ENCODE assay signal across 1 cellular context in the genomic region with DNA sequence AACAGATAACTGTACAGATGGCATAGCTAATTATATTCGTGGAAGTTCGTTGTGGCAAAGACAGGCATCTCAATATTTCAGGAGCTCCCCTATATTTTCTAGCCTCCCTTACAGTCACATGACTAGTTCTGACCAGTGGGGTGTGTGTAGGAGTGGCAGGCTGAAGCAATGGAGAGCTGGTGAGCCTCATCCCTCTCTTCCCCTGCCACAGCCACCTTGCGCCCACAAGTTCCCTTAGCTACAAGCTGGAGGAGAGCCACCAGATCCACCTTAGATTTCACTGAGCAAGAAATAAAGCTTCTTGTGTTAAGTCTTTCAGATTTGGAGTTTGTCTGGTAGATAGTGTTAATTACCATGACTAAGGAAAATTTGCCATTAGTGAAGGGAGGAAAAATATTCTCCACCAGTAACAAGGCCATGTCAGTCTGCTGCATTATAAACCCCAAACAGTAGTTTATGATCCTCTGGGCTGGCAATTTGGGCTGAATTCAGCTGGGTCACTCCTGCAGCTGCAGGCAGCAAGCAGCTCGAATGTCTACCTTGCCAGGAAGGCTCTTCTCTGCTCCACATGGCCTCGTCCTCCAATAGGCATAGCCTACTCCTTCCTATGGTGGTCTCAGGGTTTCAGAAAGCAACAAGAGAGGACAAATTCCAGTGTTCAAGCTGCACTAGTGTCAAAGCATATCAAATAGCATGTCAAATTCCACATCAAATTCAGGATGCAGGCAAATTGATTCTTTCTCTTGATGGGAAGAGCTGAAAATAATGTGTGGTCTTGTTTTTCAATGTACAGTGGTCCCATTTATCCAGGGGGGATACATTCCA.
TF ChIP-seq lines count a peak whose summit lies in the region.

No MANE protein-coding gene starts in this region.

TF ChIP-seq in K562, 482 proteins besides CTCF, POLR2A, EP300 and RAD21 (continued from another document):
- peak; percentile 49; the same call in 1 of the 2 replicates for TF ChIP-seq L3MBTL2 (IDR thresholded peaks at IDR 0.05)
- TF ChIP-seq, protein P1, sequence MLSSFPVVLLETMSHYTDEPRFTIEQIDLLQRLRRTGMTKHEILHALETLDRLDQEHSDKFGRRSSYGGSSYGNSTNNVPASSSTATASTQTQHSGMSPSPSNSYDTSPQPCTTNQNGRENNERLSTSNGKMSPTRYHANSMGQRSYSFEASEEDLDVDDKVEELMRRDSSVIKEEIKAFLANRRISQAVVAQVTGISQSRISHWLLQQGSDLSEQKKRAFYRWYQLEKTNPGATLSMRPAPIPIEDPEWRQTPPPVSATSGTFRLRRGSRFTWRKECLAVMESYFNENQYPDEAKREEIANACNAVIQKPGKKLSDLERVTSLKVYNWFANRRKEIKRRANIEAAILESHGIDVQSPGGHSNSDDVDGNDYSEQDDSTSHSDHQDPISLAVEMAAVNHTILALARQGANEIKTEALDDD (IDR thresholded peaks at IDR 0.05), result no peak
- peak; percentile 43 for TF ChIP-seq DACH1 (IDR thresholded peaks at IDR 0.05; ENCODE audit: partially characterized antibody)
- peak; percentile 16; the same call in 1 of the 2 replicates for TF ChIP-seq ARID1B (IDR thresholded peaks at IDR 0.05)
- TF ChIP-seq NR4A1 (CRISPR knock-in tag; IDR thresholded peaks at IDR 0.05), result no peak
- TF ChIP-seq NR4A1 (tag; IDR thresholded peaks at IDR 0.05), result peak; percentile 26; the same call in 1 of the 2 replicates
- TF ChIP-seq DMBX1 (CRISPR knock-in tag; IDR thresholded peaks at IDR 0.05; ENCODE audit: borderline replicate concordance), result peak; percentile 18; the same call in 1 of the 2 replicates
- TF ChIP-seq, protein P2, sequence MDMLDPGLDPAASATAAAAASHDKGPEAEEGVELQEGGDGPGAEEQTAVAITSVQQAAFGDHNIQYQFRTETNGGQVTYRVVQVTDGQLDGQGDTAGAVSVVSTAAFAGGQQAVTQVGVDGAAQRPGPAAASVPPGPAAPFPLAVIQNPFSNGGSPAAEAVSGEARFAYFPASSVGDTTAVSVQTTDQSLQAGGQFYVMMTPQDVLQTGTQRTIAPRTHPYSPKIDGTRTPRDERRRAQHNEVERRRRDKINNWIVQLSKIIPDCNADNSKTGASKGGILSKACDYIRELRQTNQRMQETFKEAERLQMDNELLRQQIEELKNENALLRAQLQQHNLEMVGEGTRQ (CRISPR knock-in tag; IDR thresholded peaks at IDR 0.05), result peak; percentile 71
- 0 out of 2 replicates have a peak, but pooled peaks have one; percentile 6 for TF ChIP-seq CREM (IDR thresholded peaks at IDR 0.05; ENCODE audit: low read depth)
- peak; percentile 82 for TF ChIP-seq RAD51 (IDR thresholded peaks at IDR 0.05; ENCODE audit: borderline replicate concordance, low read depth)
- TF ChIP-seq NR2C1 (IDR thresholded peaks at IDR 0.05), result no peak
- 0 out of 2 replicates have a peak, but pooled peaks have one; percentile 23 for TF ChIP-seq NR2C1 (tag; IDR thresholded peaks at IDR 0.05)
- TF ChIP-seq, protein P3, sequence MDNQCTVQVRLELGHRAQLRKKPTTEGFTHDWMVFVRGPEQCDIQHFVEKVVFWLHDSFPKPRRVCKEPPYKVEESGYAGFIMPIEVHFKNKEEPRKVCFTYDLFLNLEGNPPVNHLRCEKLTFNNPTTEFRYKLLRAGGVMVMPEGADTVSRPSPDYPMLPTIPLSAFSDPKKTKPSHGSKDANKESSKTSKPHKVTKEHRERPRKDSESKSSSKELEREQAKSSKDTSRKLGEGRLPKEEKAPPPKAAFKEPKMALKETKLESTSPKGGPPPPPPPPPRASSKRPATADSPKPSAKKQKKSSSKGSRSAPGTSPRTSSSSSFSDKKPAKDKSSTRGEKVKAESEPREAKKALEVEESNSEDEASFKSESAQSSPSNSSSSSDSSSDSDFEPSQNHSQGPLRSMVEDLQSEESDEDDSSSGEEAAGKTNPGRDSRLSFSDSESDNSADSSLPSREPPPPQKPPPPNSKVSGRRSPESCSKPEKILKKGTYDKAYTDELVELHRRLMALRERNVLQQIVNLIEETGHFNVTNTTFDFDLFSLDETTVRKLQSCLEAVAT (IDR thresholded peaks at IDR 0.05), result peak in 1 of 2 experiments; percentile 68; a peak in 2 of 4 replicates
- TF ChIP-seq MEF2D (tag; conservative IDR thresholded peaks at IDR 0.05; ENCODE audit: low read depth), result 0 out of 2 replicates have a peak, but pooled peaks have one; percentile 26
- no peak for TF ChIP-seq ZNF561 (CRISPR knock-in tag; conservative IDR thresholded peaks at IDR 0.05)
- TF ChIP-seq TARDBP (IDR thresholded peaks at IDR 0.05), result no peak
- peak; percentile 3 for TF ChIP-seq SMAD4 (CRISPR knock-in tag; conservative IDR thresholded peaks at IDR 0.05)
- TF ChIP-seq MEIS2 (IDR thresholded peaks at IDR 0.05; ENCODE audit: partially characterized antibody), result peak; percentile 23
- TF ChIP-seq ZEB2 (IDR thresholded peaks at IDR 0.05), result no peak
- no peak for TF ChIP-seq TEAD4 (IDR thresholded peaks at IDR 0.05; ENCODE audit: low read length)
- TF ChIP-seq TEAD4 (CRISPR knock-in tag; IDR thresholded peaks at IDR 0.05; ENCODE audit: borderline replicate concordance), result no peak
- 0 out of 4 replicates have a peak, but pooled peaks of 1 of the 2 experiments have one; percentile 14 for TF ChIP-seq MAZ (CRISPR knock-in tag; conservative IDR thresholded peaks at IDR 0.05 in 1 of 2, IDR thresholded peaks at IDR 0.05 in 1 of 2)
- TF ChIP-seq, protein P4, sequence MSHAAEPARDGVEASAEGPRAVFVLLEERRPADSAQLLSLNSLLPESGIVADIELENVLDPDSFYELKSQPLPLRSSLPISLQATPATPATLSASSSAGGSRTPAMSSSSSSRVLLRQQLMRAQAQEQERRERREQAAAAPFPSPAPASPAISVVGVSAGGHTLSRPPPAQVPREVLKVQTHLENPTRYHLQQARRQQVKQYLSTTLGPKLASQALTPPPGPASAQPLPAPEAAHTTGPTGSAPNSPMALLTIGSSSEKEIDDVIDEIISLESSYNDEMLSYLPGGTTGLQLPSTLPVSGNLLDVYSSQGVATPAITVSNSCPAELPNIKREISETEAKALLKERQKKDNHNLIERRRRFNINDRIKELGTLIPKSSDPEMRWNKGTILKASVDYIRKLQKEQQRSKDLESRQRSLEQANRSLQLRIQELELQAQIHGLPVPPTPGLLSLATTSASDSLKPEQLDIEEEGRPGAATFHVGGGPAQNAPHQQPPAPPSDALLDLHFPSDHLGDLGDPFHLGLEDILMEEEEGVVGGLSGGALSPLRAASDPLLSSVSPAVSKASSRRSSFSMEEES (CRISPR knock-in tag; IDR thresholded peaks at IDR 0.05), result peak; percentile 96
- TF ChIP-seq NFYB (IDR thresholded peaks at IDR 0.05; ENCODE audit: extremely low read depth, insufficient read length), result peak; percentile 32
- peak; percentile 43; the same call in 1 of the 2 replicates for TF ChIP-seq MAFK (IDR thresholded peaks at IDR 0.05; ENCODE audit: low read length)
- peak; percentile 29; the same call in 1 of the 2 replicates for TF ChIP-seq SMARCA4 (IDR thresholded peaks at IDR 0.05)
- peak; percentile 21 for TF ChIP-seq CBFA2T2 (conservative IDR thresholded peaks at IDR 0.05)
- TF ChIP-seq ZNF589 (CRISPR knock-in tag; IDR thresholded peaks at IDR 0.05; ENCODE audit: low read depth), result peak; percentile 84
- TF ChIP-seq, protein P5, sequence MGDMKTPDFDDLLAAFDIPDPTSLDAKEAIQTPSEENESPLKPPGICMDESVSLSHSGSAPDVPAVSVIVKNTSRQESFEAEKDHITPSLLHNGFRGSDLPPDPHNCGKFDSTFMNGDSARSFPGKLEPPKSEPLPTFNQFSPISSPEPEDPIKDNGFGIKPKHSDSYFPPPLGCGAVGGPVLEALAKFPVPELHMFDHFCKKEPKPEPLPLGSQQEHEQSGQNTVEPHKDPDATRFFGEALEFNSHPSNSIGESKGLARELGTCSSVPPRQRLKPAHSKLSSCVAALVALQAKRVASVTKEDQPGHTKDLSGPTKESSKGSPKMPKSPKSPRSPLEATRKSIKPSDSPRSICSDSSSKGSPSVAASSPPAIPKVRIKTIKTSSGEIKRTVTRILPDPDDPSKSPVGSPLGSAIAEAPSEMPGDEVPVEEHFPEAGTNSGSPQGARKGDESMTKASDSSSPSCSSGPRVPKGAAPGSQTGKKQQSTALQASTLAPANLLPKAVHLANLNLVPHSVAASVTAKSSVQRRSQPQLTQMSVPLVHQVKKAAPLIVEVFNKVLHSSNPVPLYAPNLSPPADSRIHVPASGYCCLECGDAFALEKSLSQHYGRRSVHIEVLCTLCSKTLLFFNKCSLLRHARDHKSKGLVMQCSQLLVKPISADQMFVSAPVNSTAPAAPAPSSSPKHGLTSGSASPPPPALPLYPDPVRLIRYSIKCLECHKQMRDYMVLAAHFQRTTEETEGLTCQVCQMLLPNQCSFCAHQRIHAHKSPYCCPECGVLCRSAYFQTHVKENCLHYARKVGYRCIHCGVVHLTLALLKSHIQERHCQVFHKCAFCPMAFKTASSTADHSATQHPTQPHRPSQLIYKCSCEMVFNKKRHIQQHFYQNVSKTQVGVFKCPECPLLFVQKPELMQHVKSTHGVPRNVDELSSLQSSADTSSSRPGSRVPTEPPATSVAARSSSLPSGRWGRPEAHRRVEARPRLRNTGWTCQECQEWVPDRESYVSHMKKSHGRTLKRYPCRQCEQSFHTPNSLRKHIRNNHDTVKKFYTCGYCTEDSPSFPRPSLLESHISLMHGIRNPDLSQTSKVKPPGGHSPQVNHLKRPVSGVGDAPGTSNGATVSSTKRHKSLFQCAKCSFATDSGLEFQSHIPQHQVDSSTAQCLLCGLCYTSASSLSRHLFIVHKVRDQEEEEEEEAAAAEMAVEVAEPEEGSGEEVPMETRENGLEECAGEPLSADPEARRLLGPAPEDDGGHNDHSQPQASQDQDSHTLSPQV (IDR thresholded peaks at IDR 0.05), result peak; percentile 68
- TF ChIP-seq GTF2F1 (IDR thresholded peaks at IDR 0.05; ENCODE audit: low read depth, low read length), result no peak
- TF ChIP-seq SOX6 (IDR thresholded peaks at IDR 0.05), result 0 out of 2 replicates have a peak, but pooled peaks have one; percentile 22
- TF ChIP-seq ZNF316 (IDR thresholded peaks at IDR 0.05), result peak; percentile 88; the same call in 1 of the 2 replicates
TF ChIP-seq in K562: peak in this region for 50.
